In genomic region chr17:33434841-33435240, GRCh38 we compare ENCODE assay signal across 9 cellular contexts.
"Had no signal": no experiment of that assay in that cellular context is flagged by ENCODE, and none has a peak within 500 bp of the region (broad histone marks: within the 10 kb centered on the region; RNA-seq: fewer than 3 reads in every experiment).

No MANE protein-coding gene starts in this region.

- H3K27ac Mint-ChIP-seq: HFFc6, IgD-negative memory B cell had no signal

- H3K27ac ChIP-seq: GM23248, HL-60 had no signal

- H3K9me3 ChIP-seq: HAP-1 had no signal

- ATAC-seq: HCT116, HepG2 had no signal

- H3K4me3 Mint-ChIP-seq: HFFc6, IgD-negative memory B cell had no signal

- H3K4me1 Mint-ChIP-seq: IgD-negative memory B cell had no signal

- H3K36me3 ChIP-seq: HAP-1 had no signal

- H2AFZ ChIP-seq: GM23248 had no signal

- H3K4me3 ChIP-seq: GM23248, HAP-1 had no signal

- DNase-seq: GM23248, GOT3, H7, HFFc6 had no signal

- H3K36me3 Mint-ChIP-seq: IgD-negative memory B cell had no signal

- H3K9ac ChIP-seq: GM23248 had no signal

- H3K27me3 Mint-ChIP-seq: IgD-negative memory B cell had no signal

- H3K4me1 ChIP-seq: HAP-1 had no signal
